8 cellular contexts compared by ENCODE assay signal in genomic region chr6:73610444-73611275, GRCh38. TPM values are rescaled to one million over a fixed set of nuclear protein-coding genes. Genes with fewer than 3 reads are reported as not detected.
DNase-seq lines count a peak whose midpoint lies in the region; ATAC-seq, FAIRE-seq and TF ChIP-seq lines count a peak whose summit lies in the region.

No MANE protein-coding gene starts in this region.

- H3K27ac ChIP-seq in AG04450 (ENCODE audit: low read depth, low read length), result no peak overlapping the region
- no peak overlapping the region for H3K27ac ChIP-seq in upper lobe of right lung

- H3K27me3 ChIP-seq in AG04450 (ENCODE audit: control insufficient read depth, insufficient read depth, low read length) (no peaks in the 10 kb centered on the region), bronchial epithelial cell (ENCODE audit: control insufficient read depth, insufficient read depth, low read length) (no peaks in the 10 kb centered on the region), upper lobe of right lung (no peaks in the 10 kb centered on the region)

- TF ChIP-seq CTCF in AG04450 (IDR thresholded peaks at IDR 0.05; ENCODE audit: low read depth, low read length), result peak; percentile 66
- TF ChIP-seq CTCF in GM12864 (IDR thresholded peaks at IDR 0.05; ENCODE audit: low read depth, low read length, missing control alignments), result peak; percentile 45
- TF ChIP-seq CTCF in bronchial epithelial cell (IDR thresholded peaks at IDR 0.05; ENCODE audit: insufficient read depth, low read length, severe bottlenecking), result peak; percentile 26
- peak; percentile 71 for TF ChIP-seq CTCF in upper lobe of right lung (IDR thresholded peaks at IDR 0.05)

- POLR2A ChIA-PET in AG04450 (lab: Yijun Ruan, JAX), result interaction anchor here (2.3 to 3.8 kb wide), 2 partner anchors 90 to 96 kb away, joined by 15 to 28 read pairs; partner anchors contain the start of gene EEF1A1

- no peak overlapping the region for H3K4me3 ChIP-seq in AG04450 (ENCODE audit: low read depth, low read length)
- H3K4me3 ChIP-seq in GM12864 (ENCODE audit: low read depth, low read length), result no peak overlapping the region
- H3K4me3 ChIP-seq in bronchial epithelial cell (ENCODE audit: low read depth, low read length), result no peak overlapping the region
- H3K4me3 ChIP-seq in upper lobe of right lung, result no peak overlapping the region

- no peaks in the 10 kb centered on the region for H3K9me3 ChIP-seq in AG04450 (ENCODE audit: control insufficient read depth, insufficient read depth, low read length)
- no peaks in the 10 kb centered on the region for H3K9me3 ChIP-seq in upper lobe of right lung

- FAIRE-seq in bronchial epithelial cell (lab: Jason Lieb, UNC), result no peak

- no peaks in the 10 kb centered on the region for H3K4me1 ChIP-seq in upper lobe of right lung

- CTCF ChIA-PET in AG04450 (lab: Charles Lee), result interaction anchor here (0.6 to 3.1 kb wide), 27 partner anchors 10 to 1608 kb away, joined by 3 to 19 read pairs (median 4); partner anchors contain the start of genes EEF1A1 and MTO1

- ATAC-seq in left colon, result peak; percentile 61
- peak; percentile 72 for ATAC-seq in upper lobe of right lung

- H3K36me3 ChIP-seq in bronchial epithelial cell (ENCODE audit: control insufficient read depth, insufficient read depth, low read length), result no peaks in the 10 kb centered on the region
- peaks cover 66% of the 10 kb centered on the region for H3K36me3 ChIP-seq in upper lobe of right lung

- intact Hi-C loops in left colon (cut with DNase I, micrococcal nuclease), result loop anchor here (2.0 to 10.0 kb wide), 2 partner anchors 96 kb away; no protein-coding TSS in a partner anchor
- intact Hi-C loops in upper lobe of right lung (cut with DNase I), result no loop called here
- intact Hi-C loops in posterior cingulate gyrus (cut with DNase I), result loop anchor here (1.0 kb wide), 1 partner anchor 95 kb away; no protein-coding TSS in a partner anchor

- no peak for DNase-seq in AG04450 (ENCODE audit: low read depth, low spot score)
- no peak for DNase-seq in GM12864 (ENCODE audit: low read depth)
- peak; percentile 31 for DNase-seq in NCI-H2171 treated with DMSO at 0.1 percent for 48 hours (lab: John Stamatoyannopoulos, UW)
- peak; percentile 65 for DNase-seq in bronchial epithelial cell (ENCODE audit: low read depth)
- DNase-seq in left colon, result no peak
- no peak for DNase-seq in upper lobe of right lung
- DNase-seq in posterior cingulate gyrus, result no peak
- no peak for DNase-seq in HuH-7.5 (ENCODE audit: low spot score)

RNA-seq across cellular contexts. Expression of gene SLC17A5, which starts 43.1 kb away (rescaled TPM):
- polyA plus RNA-seq in AG04450 (2011; rRNA removed), result 25.9 and 34.0 TPM in 2 replicates
- 30.1 and 40.9 TPM in 2 replicates for polyA minus RNA-seq in AG04450 (2011; rRNA and poly(A)+ RNA removed)
- total RNA-seq in bronchial epithelial cell, result 12.4 and 18.7 TPM in 2 replicates
- 10 to 100 TPM; 39.3 to 48.3 TPM for total RNA-seq in left colon
- 26.5 TPM for total RNA-seq in upper lobe of right lung

Comparison
In these comparisons a context has a peak if more than half of its experiments do, and no peak if none do; other contexts are left out.
1. DNase-seq: peak in NCI-H2171 treated with DMSO at 0.1 percent for 48 hours (single experiment) and bronchial epithelial cell (single experiment); none in AG04450 (single experiment), GM12864 (single experiment), left colon (0 of 2), upper lobe of right lung (single experiment), posterior cingulate gyrus (0 of 10) and HuH-7.5 (single experiment).
2. Peak in every context shown above with its lines, with median percentiles within 50 percentile points of each other: CTCF ChIP-seq.